In genomic region chr5:14341571-14342225, GRCh38 we compare ENCODE assay signal across 13 cellular contexts.
DNase-seq lines count a peak whose midpoint lies in the region; ATAC-seq and TF ChIP-seq lines count a peak whose summit lies in the region.
"Had no signal": no experiment of that assay in that cellular context is flagged by ENCODE, and none has a peak within 500 bp of the region (broad histone marks: within the 10 kb centered on the region; RNA-seq: fewer than 3 reads in every experiment).

No MANE protein-coding gene starts in this region.

- WGBS in hepatocyte (ENCODE audit: low lambda C conversion rate, missing lambda C conversion rate), result 66% methylated on average over 4 of the region's 4 CpGs

- peaks cover 46% of the 10 kb centered on the region for H3K36me3 ChIP-seq in HUES6 (ENCODE audit: control insufficient read depth, insufficient read depth, low read length)
- H3K36me3 ChIP-seq in hepatocyte (replicated peaks; ENCODE audit: insufficient read depth, low read depth), result no peaks in the 10 kb centered on the region

- peak overlapping the region; percentile 49; the same call in 1 of the 2 replicates for H3K27ac ChIP-seq in HUES6 (ENCODE audit: low read depth, low read length)
- peak overlapping the region; percentile 41 for H3K27ac ChIP-seq in hepatocyte
- H3K27ac ChIP-seq in substantia nigra (ENCODE audit: low read depth, low read length, poor library complexity, severe bottlenecking), result no peak overlapping the region
- H3K27ac ChIP-seq: HL-60 had no signal

- H3K9me2 ChIP-seq in hepatocyte (replicated peaks; ENCODE audit: insufficient read depth), result no peaks in the 10 kb centered on the region

- in situ Hi-C loops in GM13976 (cut with MboI; ENCODE audit: low sequenced_read_pairs, unreplicated experiment), result no loop called here

- H3K4me3 ChIP-seq in HUES6 (ENCODE audit: low read depth, low read length), result no peak overlapping the region
- no peak overlapping the region for H3K4me3 ChIP-seq in hepatocyte
- H3K4me3 ChIP-seq: HAP-1, thoracic aorta had no signal

- no peaks in the 10 kb centered on the region for H3K9me3 ChIP-seq in HUES6 (ENCODE audit: control insufficient read depth, insufficient read depth, low read depth, low read length)
- no peaks in the 10 kb centered on the region for H3K9me3 ChIP-seq in hepatocyte (ENCODE audit: low read depth)
- H3K9me3 ChIP-seq: HAP-1, thoracic aorta had no signal

- no peak for DNase-seq in hepatocyte (ENCODE audit: low spot score)
- peak; percentile 21 for DNase-seq in putamen (ENCODE audit: low spot score)
- DNase-seq in GM13976 (ENCODE audit: low spot score), result no peak
- no peak for DNase-seq in substantia nigra (lab: John Stamatoyannopoulos, UW)
- DNase-seq in NCI-H2171 (lab: John Stamatoyannopoulos, UW), result no peak
- DNase-seq: NCI-H1092, NCI-H526 treated with DMSO at 0.1 percent for 48 hours, SHP77 treated with DMSO at 0.1 percent for 48 hours had no signal

- no peaks in the 10 kb centered on the region for H4K20me1 ChIP-seq in hepatocyte (ENCODE audit: insufficient read depth, poor library complexity, severe bottlenecking)

- ATAC-seq in GM21717 (IDR thresholded peaks at IDR 0.05; ENCODE audit: unreplicated experiment), result peak; percentile 26

- H2AFZ ChIP-seq in hepatocyte, result no peak overlapping the region

- peaks cover 22% of the 10 kb centered on the region for H3K4me1 ChIP-seq in HUES6 (ENCODE audit: control insufficient read depth, insufficient read depth, low read length)
- peaks cover 8% of the 10 kb centered on the region for H3K4me1 ChIP-seq in hepatocyte (ENCODE audit: insufficient read depth)

- no peak overlapping the region for H3K9ac ChIP-seq in HUES6 (ENCODE audit: low read length)

- H3K79me2 ChIP-seq in hepatocyte, result peaks cover 8% of the 10 kb centered on the region

- no peak overlapping the region for H3K4me2 ChIP-seq in hepatocyte

- H3K27me3 ChIP-seq in HUES6 (ENCODE audit: control insufficient read depth, insufficient read depth, low read length) (no peaks in the 10 kb centered on the region), hepatocyte (no peaks in the 10 kb centered on the region)

- TF ChIP-seq CTCF in hepatocyte (IDR thresholded peaks at IDR 0.05; ENCODE audit: poor library complexity), result no peak
- TF ChIP-seq CTCF in GM13976 (IDR thresholded peaks at IDR 0.05; ENCODE audit: borderline replicate concordance, control extremely low read depth, extremely low read depth, insufficient read depth, missing control alignments), result no peak
